Comparison of ENCODE assay signal across 1 cellular context in the genomic region with DNA sequence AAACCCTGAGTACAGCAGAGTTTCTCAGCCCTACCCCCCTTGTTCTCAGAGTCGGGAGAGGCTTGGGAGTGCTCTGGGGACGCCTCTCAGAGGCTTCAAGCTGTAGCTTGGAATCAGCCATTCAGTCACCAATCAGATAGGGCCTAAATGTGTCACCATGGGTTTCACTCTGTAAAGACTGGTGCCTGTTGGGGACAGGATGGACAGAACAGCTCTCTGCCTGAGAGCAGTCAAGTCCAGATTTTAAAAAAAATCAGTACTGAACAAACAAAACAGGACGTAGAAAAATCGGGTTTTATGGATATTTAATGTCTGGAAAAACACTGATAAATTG.
TF ChIP-seq lines count a peak whose summit lies in the region.

No MANE protein-coding gene starts in this region.

TF ChIP-seq in H1, 55 proteins besides CTCF, POLR2A, EP300 and RAD21:
- TF ChIP-seq CTBP2 (IDR thresholded peaks at IDR 0.05; ENCODE audit: borderline replicate concordance, insufficient read depth, insufficient read length, low read length) (no peak), ASH2L (IDR thresholded peaks at IDR 0.05; ENCODE audit: low read length) (no peak), RXRA (IDR thresholded peaks at IDR 0.05; ENCODE audit: insufficient read depth, low read depth, low read length) (no peak), KDM4A (IDR thresholded peaks at IDR 0.05; ENCODE audit: low read depth, low read length, severe bottlenecking) (no peak), JUN (IDR thresholded peaks at IDR 0.05; ENCODE audit: low read depth, low read length) (no peak), NANOG (IDR thresholded peaks at IDR 0.05; ENCODE audit: insufficient read depth, low read depth, low read length, poor library complexity, severe bottlenecking) (no peak), KDM1A (IDR thresholded peaks at IDR 0.05; ENCODE audit: borderline replicate concordance, low read length) (no peak), TEAD4 (IDR thresholded peaks at IDR 0.05; ENCODE audit: low read depth, low read length) (no peak), JUND (IDR thresholded peaks at IDR 0.05; ENCODE audit: low read length) (no peak), SP4 (IDR thresholded peaks at IDR 0.05; ENCODE audit: low read length) (no peak), MAFK (IDR thresholded peaks at IDR 0.05; ENCODE audit: low read depth, low read length) (no peak), TAF1 (IDR thresholded peaks at IDR 0.05; ENCODE audit: low read depth, low read length) (no peak), SIX5 (IDR thresholded peaks at IDR 0.05; ENCODE audit: low read depth, low read length) (no peak), RFX5 (IDR thresholded peaks at IDR 0.05; ENCODE audit: borderline replicate concordance, low read depth, low read length) (no peak), SRF (IDR thresholded peaks at IDR 0.05; ENCODE audit: low read depth, low read length) (no peak), RBBP5 (IDR thresholded peaks at IDR 0.05; ENCODE audit: borderline replicate concordance, low read depth, low read length) (no peak), PHF8 (conservative IDR thresholded peaks at IDR 0.05; ENCODE audit: low read depth, low read length) (no peak)
- TF ChIP-seq, protein P1, sequence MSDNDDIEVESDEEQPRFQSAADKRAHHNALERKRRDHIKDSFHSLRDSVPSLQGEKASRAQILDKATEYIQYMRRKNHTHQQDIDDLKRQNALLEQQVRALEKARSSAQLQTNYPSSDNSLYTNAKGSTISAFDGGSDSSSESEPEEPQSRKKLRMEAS (IDR thresholded peaks at IDR 0.05): no peak
- TF ChIP-seq, protein P2, sequence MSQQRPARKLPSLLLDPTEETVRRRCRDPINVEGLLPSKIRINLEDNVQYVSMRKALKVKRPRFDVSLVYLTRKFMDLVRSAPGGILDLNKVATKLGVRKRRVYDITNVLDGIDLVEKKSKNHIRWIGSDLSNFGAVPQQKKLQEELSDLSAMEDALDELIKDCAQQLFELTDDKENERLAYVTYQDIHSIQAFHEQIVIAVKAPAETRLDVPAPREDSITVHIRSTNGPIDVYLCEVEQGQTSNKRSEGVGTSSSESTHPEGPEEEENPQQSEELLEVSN (IDR thresholded peaks at IDR 0.05): no peak
- TF ChIP-seq, protein P3, sequence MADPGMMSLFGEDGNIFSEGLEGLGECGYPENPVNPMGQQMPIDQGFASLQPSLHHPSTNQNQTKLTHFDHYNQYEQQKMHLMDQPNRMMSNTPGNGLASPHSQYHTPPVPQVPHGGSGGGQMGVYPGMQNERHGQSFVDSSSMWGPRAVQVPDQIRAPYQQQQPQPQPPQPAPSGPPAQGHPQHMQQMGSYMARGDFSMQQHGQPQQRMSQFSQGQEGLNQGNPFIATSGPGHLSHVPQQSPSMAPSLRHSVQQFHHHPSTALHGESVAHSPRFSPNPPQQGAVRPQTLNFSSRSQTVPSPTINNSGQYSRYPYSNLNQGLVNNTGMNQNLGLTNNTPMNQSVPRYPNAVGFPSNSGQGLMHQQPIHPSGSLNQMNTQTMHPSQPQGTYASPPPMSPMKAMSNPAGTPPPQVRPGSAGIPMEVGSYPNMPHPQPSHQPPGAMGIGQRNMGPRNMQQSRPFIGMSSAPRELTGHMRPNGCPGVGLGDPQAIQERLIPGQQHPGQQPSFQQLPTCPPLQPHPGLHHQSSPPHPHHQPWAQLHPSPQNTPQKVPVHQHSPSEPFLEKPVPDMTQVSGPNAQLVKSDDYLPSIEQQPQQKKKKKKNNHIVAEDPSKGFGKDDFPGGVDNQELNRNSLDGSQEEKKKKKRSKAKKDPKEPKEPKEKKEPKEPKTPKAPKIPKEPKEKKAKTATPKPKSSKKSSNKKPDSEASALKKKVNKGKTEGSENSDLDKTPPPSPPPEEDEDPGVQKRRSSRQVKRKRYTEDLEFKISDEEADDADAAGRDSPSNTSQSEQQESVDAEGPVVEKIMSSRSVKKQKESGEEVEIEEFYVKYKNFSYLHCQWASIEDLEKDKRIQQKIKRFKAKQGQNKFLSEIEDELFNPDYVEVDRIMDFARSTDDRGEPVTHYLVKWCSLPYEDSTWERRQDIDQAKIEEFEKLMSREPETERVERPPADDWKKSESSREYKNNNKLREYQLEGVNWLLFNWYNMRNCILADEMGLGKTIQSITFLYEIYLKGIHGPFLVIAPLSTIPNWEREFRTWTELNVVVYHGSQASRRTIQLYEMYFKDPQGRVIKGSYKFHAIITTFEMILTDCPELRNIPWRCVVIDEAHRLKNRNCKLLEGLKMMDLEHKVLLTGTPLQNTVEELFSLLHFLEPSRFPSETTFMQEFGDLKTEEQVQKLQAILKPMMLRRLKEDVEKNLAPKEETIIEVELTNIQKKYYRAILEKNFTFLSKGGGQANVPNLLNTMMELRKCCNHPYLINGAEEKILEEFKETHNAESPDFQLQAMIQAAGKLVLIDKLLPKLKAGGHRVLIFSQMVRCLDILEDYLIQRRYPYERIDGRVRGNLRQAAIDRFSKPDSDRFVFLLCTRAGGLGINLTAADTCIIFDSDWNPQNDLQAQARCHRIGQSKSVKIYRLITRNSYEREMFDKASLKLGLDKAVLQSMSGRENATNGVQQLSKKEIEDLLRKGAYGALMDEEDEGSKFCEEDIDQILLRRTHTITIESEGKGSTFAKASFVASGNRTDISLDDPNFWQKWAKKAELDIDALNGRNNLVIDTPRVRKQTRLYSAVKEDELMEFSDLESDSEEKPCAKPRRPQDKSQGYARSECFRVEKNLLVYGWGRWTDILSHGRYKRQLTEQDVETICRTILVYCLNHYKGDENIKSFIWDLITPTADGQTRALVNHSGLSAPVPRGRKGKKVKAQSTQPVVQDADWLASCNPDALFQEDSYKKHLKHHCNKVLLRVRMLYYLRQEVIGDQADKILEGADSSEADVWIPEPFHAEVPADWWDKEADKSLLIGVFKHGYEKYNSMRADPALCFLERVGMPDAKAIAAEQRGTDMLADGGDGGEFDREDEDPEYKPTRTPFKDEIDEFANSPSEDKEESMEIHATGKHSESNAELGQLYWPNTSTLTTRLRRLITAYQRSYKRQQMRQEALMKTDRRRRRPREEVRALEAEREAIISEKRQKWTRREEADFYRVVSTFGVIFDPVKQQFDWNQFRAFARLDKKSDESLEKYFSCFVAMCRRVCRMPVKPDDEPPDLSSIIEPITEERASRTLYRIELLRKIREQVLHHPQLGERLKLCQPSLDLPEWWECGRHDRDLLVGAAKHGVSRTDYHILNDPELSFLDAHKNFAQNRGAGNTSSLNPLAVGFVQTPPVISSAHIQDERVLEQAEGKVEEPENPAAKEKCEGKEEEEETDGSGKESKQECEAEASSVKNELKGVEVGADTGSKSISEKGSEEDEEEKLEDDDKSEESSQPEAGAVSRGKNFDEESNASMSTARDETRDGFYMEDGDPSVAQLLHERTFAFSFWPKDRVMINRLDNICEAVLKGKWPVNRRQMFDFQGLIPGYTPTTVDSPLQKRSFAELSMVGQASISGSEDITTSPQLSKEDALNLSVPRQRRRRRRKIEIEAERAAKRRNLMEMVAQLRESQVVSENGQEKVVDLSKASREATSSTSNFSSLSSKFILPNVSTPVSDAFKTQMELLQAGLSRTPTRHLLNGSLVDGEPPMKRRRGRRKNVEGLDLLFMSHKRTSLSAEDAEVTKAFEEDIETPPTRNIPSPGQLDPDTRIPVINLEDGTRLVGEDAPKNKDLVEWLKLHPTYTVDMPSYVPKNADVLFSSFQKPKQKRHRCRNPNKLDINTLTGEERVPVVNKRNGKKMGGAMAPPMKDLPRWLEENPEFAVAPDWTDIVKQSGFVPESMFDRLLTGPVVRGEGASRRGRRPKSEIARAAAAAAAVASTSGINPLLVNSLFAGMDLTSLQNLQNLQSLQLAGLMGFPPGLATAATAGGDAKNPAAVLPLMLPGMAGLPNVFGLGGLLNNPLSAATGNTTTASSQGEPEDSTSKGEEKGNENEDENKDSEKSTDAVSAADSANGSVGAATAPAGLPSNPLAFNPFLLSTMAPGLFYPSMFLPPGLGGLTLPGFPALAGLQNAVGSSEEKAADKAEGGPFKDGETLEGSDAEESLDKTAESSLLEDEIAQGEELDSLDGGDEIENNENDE (IDR thresholded peaks at IDR 0.05; ENCODE audit: insufficient replicate concordance, low read length): no peak
